In genomic region chr1:24765308-24765988, GRCh38 we compare ENCODE assay signal across 1 cellular context.
TF ChIP-seq lines count a peak whose summit lies in the region.

No MANE protein-coding gene starts in this region.

TF ChIP-seq in K562, 482 proteins besides CTCF, POLR2A, EP300 and RAD21 (continued from another document and continues in another):
- peak in 1 of 2 experiments; percentile 16 for TF ChIP-seq E2F6 (IDR thresholded peaks at IDR 0.05; ENCODE audit: borderline replicate concordance in 1 of 2, extremely low read depth in 1 of 2, insufficient read depth in 1 of 2, insufficient read length in 1 of 2, low read depth in 1 of 2, low read length in 1 of 2, poor library complexity in 1 of 2, severe bottlenecking in 1 of 2)
- no peak for TF ChIP-seq NR2F6 (CRISPR knock-in tag; IDR thresholded peaks at IDR 0.05)
- TF ChIP-seq FOXO4 (CRISPR knock-in tag; IDR thresholded peaks at IDR 0.05), result no peak
- TF ChIP-seq C11orf30 (IDR thresholded peaks at IDR 0.05; ENCODE audit: low read depth), result peak; percentile 99
- 0 out of 2 replicates have a peak, but pooled peaks have one; percentile 10 for TF ChIP-seq BCL6 (CRISPR knock-in tag; IDR thresholded peaks at IDR 0.05)
- peak; percentile 70 for TF ChIP-seq NR2C1 (IDR thresholded peaks at IDR 0.05)
- peak; percentile 74; the same call in 1 of the 2 replicates for TF ChIP-seq NR2C1 (tag; IDR thresholded peaks at IDR 0.05)
- no peak for TF ChIP-seq ZNF655 (CRISPR knock-in tag; IDR thresholded peaks at IDR 0.05)
- TF ChIP-seq ZBTB5 (IDR thresholded peaks at IDR 0.05), result 0 out of 2 replicates have a peak, but pooled peaks have one; percentile 35
- peak; percentile 44 for TF ChIP-seq NUFIP1 (IDR thresholded peaks at IDR 0.05; ENCODE audit: partially characterized antibody)
- TF ChIP-seq ZNF707 (CRISPR knock-in tag; conservative IDR thresholded peaks at IDR 0.05), result no peak
- TF ChIP-seq ZBTB33 (CRISPR knock-in tag; IDR thresholded peaks at IDR 0.05), result no peak
- no peak for TF ChIP-seq ZNF699 (CRISPR knock-in tag; IDR thresholded peaks at IDR 0.05; ENCODE audit: insufficient replicate concordance)
- no peak for TF ChIP-seq E2F1 (CRISPR knock-in tag; IDR thresholded peaks at IDR 0.05)
- no peak for TF ChIP-seq ARID2 (IDR thresholded peaks at IDR 0.05)
- no peak for TF ChIP-seq CBFA2T2 (conservative IDR thresholded peaks at IDR 0.05)
- TF ChIP-seq MGA (IDR thresholded peaks at IDR 0.05), result peak; percentile 75
- no peak for TF ChIP-seq ZFPM2 (CRISPR knock-in tag; IDR thresholded peaks at IDR 0.05)
- no peak for TF ChIP-seq DIDO1 (tag; IDR thresholded peaks at IDR 0.05; ENCODE audit: low read depth)
- TF ChIP-seq COPS2 (conservative IDR thresholded peaks at IDR 0.05), result no peak
- TF ChIP-seq NFE2L1 (tag; IDR thresholded peaks at IDR 0.05; ENCODE audit: borderline replicate concordance, low read depth), result peak; percentile 95
- TF ChIP-seq MLLT1 (IDR thresholded peaks at IDR 0.05), result peak; percentile 31 to 77; a peak in 3 of 4 replicates
- 0 out of 2 replicates have a peak, but pooled peaks have one; percentile 35 for TF ChIP-seq GTF2A2 (tag; IDR thresholded peaks at IDR 0.05)
- TF ChIP-seq NONO (IDR thresholded peaks at IDR 0.05; ENCODE audit: low read depth in 2 of 2, low read length in 1 of 2), result no peak
- TF ChIP-seq ZNF277 (CRISPR knock-in tag; IDR thresholded peaks at IDR 0.05; ENCODE audit: borderline replicate concordance), result no peak
- TF ChIP-seq ARID3B (CRISPR knock-in tag; IDR thresholded peaks at IDR 0.05; ENCODE audit: borderline replicate concordance), result no peak
- TF ChIP-seq GATA2 (CRISPR knock-in tag; IDR thresholded peaks at IDR 0.05), result peak; percentile 91
- peak; percentile 86 for TF ChIP-seq EP400 (IDR thresholded peaks at IDR 0.05)
